ENCODE assay signal across 8 cellular contexts in the genomic region with DNA sequence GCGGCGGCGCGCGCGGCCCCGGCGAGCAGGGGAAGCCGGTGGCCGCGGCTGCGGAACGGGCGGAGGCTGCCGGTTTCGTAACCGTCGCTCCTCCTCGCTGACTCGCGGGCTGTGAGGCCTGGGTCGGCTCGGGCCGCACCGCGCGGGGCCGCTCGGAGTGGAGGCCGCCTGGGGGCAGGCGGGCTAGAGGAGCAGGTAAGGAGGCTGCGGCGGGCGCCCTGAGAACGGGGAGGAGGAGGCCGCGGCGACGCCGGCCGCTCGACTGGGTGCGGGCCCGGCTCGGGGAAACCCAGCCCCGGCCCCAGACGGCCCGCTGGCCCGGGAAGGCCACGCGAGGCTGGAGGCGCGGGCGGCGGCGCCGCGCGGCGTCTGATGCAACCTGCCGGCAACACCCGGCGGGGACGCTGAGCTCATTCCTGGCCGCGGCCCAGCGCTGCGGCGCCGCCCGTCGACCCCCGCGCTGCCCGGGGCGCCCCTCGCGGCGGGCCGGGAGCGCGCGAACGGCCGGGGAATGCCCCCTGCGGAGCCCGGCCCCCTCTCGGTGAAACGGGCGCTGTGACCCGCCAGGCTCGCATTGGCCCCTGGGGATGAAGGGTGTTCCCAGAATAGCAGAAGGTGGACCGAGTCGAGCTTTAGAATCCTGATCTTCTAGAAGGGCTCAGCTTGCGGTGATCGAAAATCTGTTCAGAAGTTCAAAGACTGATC. TPM values are rescaled to one million over a fixed set of nuclear protein-coding genes. Genes with fewer than 3 reads are reported as not detected.
DNase-seq lines count a peak whose midpoint lies in the region; ATAC-seq, FAIRE-seq and TF ChIP-seq lines count a peak whose summit lies in the region.

CEBPG (plus strand) TSS at position 9 of the 705 bp plus-strand sequence. CDS start 5,531 bp downstream, outside the sequence.

- H2AFZ ChIP-seq in SK-N-SH (ENCODE audit: low read depth), result peak within 1 kb of the TSS; percentile 94; the same call in 1 of the 2 replicates

- H3K9me3 ChIP-seq in SK-N-SH (no peaks in the 10 kb centered on the region), small intestine (ENCODE audit: control insufficient read depth, low read depth) (no peaks in the 10 kb centered on the region)

- H3K36me3 ChIP-seq in SK-N-SH (replicated peaks in 1 of 2; ENCODE audit: control insufficient read depth in 1 of 2, insufficient read depth in 2 of 2, low read length in 1 of 2) (no peaks in the 10 kb centered on the region), small intestine (ENCODE audit: control insufficient read depth in 2 of 2, insufficient read depth in 2 of 2, low read length in 2 of 2) (no peaks in the 10 kb centered on the region)

- in situ Hi-C loops in astrocyte of the spinal cord (cut with HindIII; ENCODE audit: low sequenced_read_pairs), result no loop called here

- no peak for TF ChIP-seq EP300 in SK-N-SH (IDR thresholded peaks at IDR 0.05; ENCODE audit: borderline replicate concordance in 1 of 2, low read depth in 1 of 2, low read length in 1 of 2)

- H4K20me1 ChIP-seq in SK-N-SH (ENCODE audit: insufficient read depth), result peaks cover 47% of the 10 kb centered on the region

- no peak for TF ChIP-seq RAD21 in SK-N-SH (IDR thresholded peaks at IDR 0.05; ENCODE audit: low read length)

- peaks cover 13% of the 10 kb centered on the region for H3F3A ChIP-seq in SK-N-SH (replicated peaks; ENCODE audit: insufficient read depth)

- H3K9ac ChIP-seq in SK-N-SH, result peak within 1 kb of the TSS; percentile 94

- peaks cover 13 to 20% of the 10 kb centered on the region in 2 experiments; a peak in 3 of 4 replicates for H3K4me1 ChIP-seq in SK-N-SH (ENCODE audit: control insufficient read depth in 1 of 2, insufficient read depth in 2 of 2, low read depth in 1 of 2, low read length in 1 of 2)
- H3K4me1 ChIP-seq in small intestine (ENCODE audit: control insufficient read depth in 2 of 2, insufficient read depth in 1 of 2, low read depth in 1 of 2, low read length in 1 of 2), result peaks cover 11 to 15% of the 10 kb centered on the region in 2 donors

- peaks cover 48% of the 10 kb centered on the region for H3K79me2 ChIP-seq in SK-N-SH (ENCODE audit: insufficient read depth)

- peak within 1 kb of the TSS; percentile 89 to 90 for H3K27ac ChIP-seq in SK-N-SH (ENCODE audit: low read depth in 2 of 2, low read length in 1 of 2)
- H3K27ac ChIP-seq in small intestine (ENCODE audit: low read depth in 1 of 2, low read length in 1 of 2), result peak within 1 kb of the TSS; percentile 99

- CTCF ChIA-PET in SK-N-SH (lab: Yijun Ruan, JAX), result interaction anchor here (0.7 to 3.4 kb wide), 15 partner anchors 10 to 723 kb away, joined by 3 to 21 read pairs (median 4); partner anchors contain the start of gene CEBPA

- peak within 1 kb of the TSS; percentile 78 to 83 for H3K4me3 ChIP-seq in SK-N-SH (ENCODE audit: low read depth in 2 of 2, low read length in 1 of 2)
- H3K4me3 ChIP-seq in astrocyte of the spinal cord (ENCODE audit: low read depth, low read length), result peak within 1 kb of the TSS; percentile 58
- H3K4me3 ChIP-seq in iPS-11a (ENCODE audit: low read depth, low read length), result peak within 1 kb of the TSS; percentile 86
- H3K4me3 ChIP-seq in small intestine (ENCODE audit: low read depth in 1 of 2, low read length in 2 of 2), result peak within 1 kb of the TSS; percentile 96 to 97

- WGBS in SK-N-SH (ENCODE audit: low lambda C conversion rate), result 2% methylated on average over 30 of the region's 96 CpGs
- 0 to 1% (median 0%) methylated on average over 59 to 96 of the region's 96 CpGs for WGBS in small intestine, 3 donors

- FAIRE-seq in small intestine (lab: Jason Lieb, UNC), result no peak

- peak; percentile 48 for ATAC-seq in GM21390 (IDR thresholded peaks at IDR 0.05; ENCODE audit: unreplicated experiment)

- DNase-seq in GM10266 (ENCODE audit: extremely low spot score) (peak; percentile 82), HT-29 (ENCODE audit: low spot score) (peak; percentile 79), SK-N-SH (peak; percentile 88), astrocyte of the spinal cord (ENCODE audit: low read depth, low spot score) (peak; percentile 54), small intestine (peak; percentile 64), hippocampal formation (lab: John Stamatoyannopoulos, UW) (no peak)

- TF ChIP-seq CTCF in GM10266 (IDR thresholded peaks at IDR 0.05; ENCODE audit: control insufficient read depth, insufficient read depth, low read depth, missing control alignments) (peak; percentile 25), SK-N-SH (IDR thresholded peaks at IDR 0.05) (peak; percentile 30; the same call in 1 of the 2 replicates), astrocyte of the spinal cord (IDR thresholded peaks at IDR 0.05; ENCODE audit: low read depth, low read length) (peak; percentile 7)

- H3K27me3 ChIP-seq in SK-N-SH (ENCODE audit: insufficient read depth), result no peaks in the 10 kb centered on the region
- no peaks in the 10 kb centered on the region for H3K27me3 ChIP-seq in small intestine (ENCODE audit: control insufficient read depth in 2 of 2, insufficient read depth in 2 of 2, low read length in 2 of 2)

- H3K4me2 ChIP-seq in SK-N-SH, result peak within 1 kb of the TSS; percentile 87

- POLR2A ChIA-PET in SK-N-SH (lab: Yijun Ruan, JAX), result interaction anchor here (0.7 to 2.4 kb wide), 14 partner anchors 9 to 423 kb away, joined by 3 to 10 read pairs (median 4); partner anchors contain the start of genes CEBPA, KCTD15 and SLC7A10

- no peaks in the 10 kb centered on the region for H3K9me2 ChIP-seq in SK-N-SH

TF ChIP-seq in SK-N-SH, 30 proteins besides CTCF, POLR2A, EP300 and RAD21:
- peak; percentile 62 for TF ChIP-seq POLR2AphosphoS5 (IDR thresholded peaks at IDR 0.05; ENCODE audit: low read depth, low read length)
- no peak for TF ChIP-seq FOXM1 (IDR thresholded peaks at IDR 0.05; ENCODE audit: low read depth)
- no peak for TF ChIP-seq JUND (IDR thresholded peaks at IDR 0.05)

RNA-seq across cellular contexts. Expression of gene CEBPG, which starts in this region (rescaled TPM):
- total RNA-seq in HT-29 (2014; rRNA removed; shearing (Covaris generic)), result 35.9 and 37.4 TPM in 2 replicates
- polyA plus RNA-seq in SK-N-SH (2012; rRNA removed) (9.1 and 9.5 TPM in 2 replicates), small intestine (10 to 100 TPM; 48.6 to 68.4 (median 67.1) TPM)
- 10.7 and 12.3 TPM in 2 replicates for polyA plus RNA-seq in SK-N-SH (2012; cell fraction: cytosol; rRNA removed)
- 6.8 and 9.6 TPM in 2 replicates for polyA plus RNA-seq in SK-N-SH (2012; cell fraction: nucleus; rRNA removed)

Comparison
In these comparisons a context has a peak if more than half of its experiments do, and no peak if none do; other contexts are left out.
1. DNase-seq: peak in GM10266 (single experiment), HT-29 (single experiment), SK-N-SH (single experiment), astrocyte of the spinal cord (single experiment) and small intestine (single experiment); none in hippocampal formation (0 of 2).
2. Peak in every context shown above with its lines, with median percentiles within 50 percentile points of each other: CTCF ChIP-seq and H3K4me3 ChIP-seq.